29 cellular contexts compared by ENCODE assay signal in genomic region chr10:7527468-7527867, GRCh38.
"Had no signal": no experiment of that assay in that cellular context is flagged by ENCODE, and none has a peak within 500 bp of the region (broad histone marks: within the 10 kb centered on the region; RNA-seq: fewer than 3 reads in every experiment).

No MANE protein-coding gene starts in this region.

- H3K9me3 Mint-ChIP-seq: dendritic cell treated with granulocyte-macrophage colony-stimulating factor and Interleukin-4, amounts not matched to agents 40 ng/mL and 50 ng/mL, for 4 days; effector memory CD8-positive, alpha-beta T cell; endodermal cell had no signal

- FAIRE-seq: colon, endometrium, endothelial cell of umbilical vein, frontal cortex had no signal

- ATAC-seq: effector memory CD8-positive, alpha-beta T cell; esophagus mucosa; foreskin keratinocyte; gastrocnemius medialis; gastroesophageal sphincter; heart left ventricle; heart right ventricle had no signal

- H3K4me3 ChIP-seq: colonic mucosa, coronary artery, dorsolateral prefrontal cortex, esophagus muscularis mucosa, esophagus squamous epithelium, gastrocnemius medialis, gastroesophageal sphincter, heart left ventricle, heart right ventricle had no signal

- DNase-seq: colonic mucosa; cortex of kidney; dermis blood vessel endothelial cell; dorsolateral prefrontal cortex; effector CD4-positive, alpha-beta T cell; effector CD8-positive, alpha-beta T cell; effector memory CD4-positive, alpha-beta T cell; effector memory CD8-positive, alpha-beta T cell; erythroblast; esophagus squamous epithelium; foreskin fibroblast; foreskin keratinocyte; foreskin melanocyte; gastrocnemius medialis; glutamatergic neuron; head of caudate nucleus; heart left ventricle; heart right ventricle had no signal

- H3K36me3 ChIP-seq: colonic mucosa, esophagus muscularis mucosa, esophagus squamous epithelium, gastrocnemius medialis, gastroesophageal sphincter, heart left ventricle, heart right ventricle had no signal

- H3K4me1 ChIP-seq: colonic mucosa, esophagus squamous epithelium, foreskin keratinocyte, gastrocnemius medialis, gastroesophageal sphincter, heart left ventricle, heart right ventricle had no signal

- H3K4me3 Mint-ChIP-seq: dendritic cell treated with granulocyte-macrophage colony-stimulating factor and Interleukin-4, amounts not matched to agents 40 ng/mL and 50 ng/mL, for 4 days; effector memory CD8-positive, alpha-beta T cell; endodermal cell had no signal

- H3K27ac Mint-ChIP-seq: dendritic cell treated with granulocyte-macrophage colony-stimulating factor and Interleukin-4, amounts not matched to agents 40 ng/mL and 50 ng/mL, for 4 days; effector memory CD8-positive, alpha-beta T cell; endodermal cell had no signal

- H3K9me3 ChIP-seq: colonic mucosa, esophagus muscularis mucosa, esophagus squamous epithelium, gastrocnemius medialis, gastroesophageal sphincter, heart left ventricle, heart right ventricle had no signal

- H3K27me3 ChIP-seq: colonic mucosa had no signal

- H3K27ac ChIP-seq: colonic mucosa, coronary artery, dorsolateral prefrontal cortex, epithelial cell of prostate, esophagus muscularis mucosa, esophagus squamous epithelium, foreskin keratinocyte, gastrocnemius medialis, gastroesophageal sphincter, heart left ventricle, heart right ventricle had no signal
